In the genomic region with DNA sequence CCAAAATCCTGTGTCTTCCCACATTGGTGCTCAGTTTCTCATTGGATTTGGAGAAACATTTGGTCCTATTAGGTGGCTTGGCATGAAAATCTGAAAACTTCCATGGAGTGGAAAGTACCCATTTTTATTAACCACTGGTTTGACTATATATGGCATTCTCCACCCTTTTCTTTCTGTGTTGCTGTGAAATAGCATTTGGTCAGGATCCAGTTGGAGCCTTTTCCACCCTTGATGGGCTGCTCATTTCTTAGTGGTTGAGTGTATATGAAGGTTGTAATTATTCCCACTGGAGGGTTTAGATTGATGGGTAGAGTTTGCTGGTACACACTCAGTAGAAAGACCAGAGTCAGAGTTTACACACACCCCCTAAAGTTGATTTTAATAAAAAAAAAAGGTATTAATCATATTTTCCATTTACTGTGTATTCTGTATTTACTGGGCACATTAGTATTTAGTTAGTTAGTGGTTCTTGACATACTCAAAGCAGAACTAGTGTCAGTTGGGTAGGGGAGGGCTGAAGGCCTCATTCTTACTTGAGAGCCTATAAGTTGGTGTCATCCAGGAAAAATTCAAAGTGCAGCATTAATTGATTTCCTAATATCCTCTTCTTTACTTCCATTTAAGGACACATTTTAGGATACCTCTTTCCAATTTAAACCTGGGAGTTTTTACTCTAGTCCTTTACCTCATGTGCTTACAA, we compare ENCODE assay signal across 19 cellular contexts.
DNase-seq lines count a peak whose midpoint lies in the region; ATAC-seq and TF ChIP-seq lines count a peak whose summit lies in the region.
"Had no signal": no experiment of that assay in that cellular context is flagged by ENCODE, and none has a peak within 500 bp of the region (broad histone marks: within the 10 kb centered on the region; RNA-seq: fewer than 3 reads in every experiment).

No MANE protein-coding gene starts in this region.

- no peak overlapping the region for H3K27ac ChIP-seq in PC-3 (ENCODE audit: low read length)
- peak overlapping the region in 3 of 4 donors; percentile 6 to 23 (median 10) for H3K27ac ChIP-seq in esophagus squamous epithelium
- peak overlapping the region in 2 of 3 donors; percentile 16 to 17 for H3K27ac ChIP-seq in thyroid gland
- no peak overlapping the region for H3K27ac ChIP-seq in upper lobe of right lung
- H3K27ac ChIP-seq: HL-60, SJSA1 had no signal

- peaks cover 71% of the 10 kb centered on the region for H4K20me1 ChIP-seq in PC-3 (ENCODE audit: low read length)

- H3F3A ChIP-seq in PC-3 (ENCODE audit: low read length, unreplicated experiment), result peaks cover 8% of the 10 kb centered on the region

- no peak overlapping the region for H3K9ac ChIP-seq in PC-3 (ENCODE audit: low read length)

- peak overlapping the region; percentile 87 for H3K27ac Mint-ChIP-seq in activated naive CD4-positive, alpha-beta T cell treated with anti-CD3 and anti-CD28 coated beads, Interleukin-2, amount 50 U/mL, for 24 hours
- H3K27ac Mint-ChIP-seq: CD14-positive monocyte had no signal

- no peaks in the 10 kb centered on the region for H3K27me3 ChIP-seq in PC-3 (ENCODE audit: low read length)
- no peaks in the 10 kb centered on the region for H3K27me3 ChIP-seq in esophagus squamous epithelium
- H3K27me3 ChIP-seq in thyroid gland, result no peaks in the 10 kb centered on the region
- H3K27me3 ChIP-seq in upper lobe of right lung, result no peaks in the 10 kb centered on the region
- H3K27me3 ChIP-seq: SJSA1 had no signal

- TF ChIP-seq CTCF in PC-3 (conservative IDR thresholded peaks at IDR 0.05; ENCODE audit: low read depth, low read length) (no peak), esophagus squamous epithelium (IDR thresholded peaks at IDR 0.05) (no peak), thyroid gland (IDR thresholded peaks at IDR 0.05) (no peak), upper lobe of right lung (IDR thresholded peaks at IDR 0.05) (no peak)

- H3K4me3 ChIP-seq in PC-3 (ENCODE audit: low read length) (no peak overlapping the region), esophagus squamous epithelium (no peak overlapping the region), thyroid gland (replicated peaks in 1 of 3) (no peak overlapping the region), upper lobe of right lung (no peak overlapping the region)
- H3K4me3 ChIP-seq: SJSA1 had no signal

- CTCF ChIA-PET in PC-3 (lab: Charles Lee), result no interaction called here

- peaks cover 68% of the 10 kb centered on the region for H3K4me1 Mint-ChIP-seq in activated naive CD4-positive, alpha-beta T cell treated with anti-CD3 and anti-CD28 coated beads, Interleukin-2, amount 50 U/mL, for 24 hours

- no peaks in the 10 kb centered on the region for H3K9me2 ChIP-seq in PC-3 (replicated peaks; ENCODE audit: low read length)

- peaks cover 96% of the 10 kb centered on the region for H3K79me2 ChIP-seq in PC-3 (ENCODE audit: low read length)

- no peak overlapping the region for H3K4me3 Mint-ChIP-seq in activated naive CD4-positive, alpha-beta T cell treated with anti-CD3 and anti-CD28 coated beads, Interleukin-2, amount 50 U/mL, for 24 hours
- H3K4me3 Mint-ChIP-seq: CD14-positive monocyte had no signal

- no peaks in the 10 kb centered on the region for H3K9me3 ChIP-seq in PC-3 (ENCODE audit: low read length)
- H3K9me3 ChIP-seq in esophagus squamous epithelium, result no peaks in the 10 kb centered on the region
- no peaks in the 10 kb centered on the region for H3K9me3 ChIP-seq in thyroid gland
- H3K9me3 ChIP-seq in upper lobe of right lung, result no peaks in the 10 kb centered on the region
- H3K9me3 ChIP-seq: SJSA1 had no signal

- H2AFZ ChIP-seq in PC-3 (ENCODE audit: low read length), result no peak overlapping the region

- intact Hi-C loops in PC-3 (cut with micrococcal nuclease) (no loop called here), esophagus squamous epithelium (cut with DNase I) (no loop called here), thyroid gland (cut with DNase I) (no loop called here), upper lobe of right lung (cut with DNase I) (no loop called here)

- peaks cover 16% of the 10 kb centered on the region for H3K36me3 Mint-ChIP-seq in activated naive CD4-positive, alpha-beta T cell treated with anti-CD3 and anti-CD28 coated beads, Interleukin-2, amount 50 U/mL, for 24 hours

- DNase-seq in activated naive CD4-positive, alpha-beta T cell treated with Interleukin-2 at 50 U/mL for 16 hours, result no peak
- no peak for DNase-seq in PC-3
- DNase-seq in esophagus squamous epithelium (lab: John Stamatoyannopoulos, UW), result no peak
- DNase-seq in thyroid gland, result no peak
- no peak for DNase-seq in upper lobe of right lung
- DNase-seq in activated effector memory CD4-positive, alpha-beta T cell treated with Interleukin-2 at 50 U/mL for 16 hours, result no peak
- DNase-seq: ACHN, AML-193, Calu3, NCI-H1105, NCI-H1694 treated with DMSO at 0.1 percent for 48 hours, NCI-H2107, NCI-H69, OCI-M1 had no signal

- H3K27me3 Mint-ChIP-seq in activated naive CD4-positive, alpha-beta T cell treated with anti-CD3 and anti-CD28 coated beads, Interleukin-2, amount 50 U/mL, for 24 hours, result no peaks in the 10 kb centered on the region

- BruUV-seq in PC-3 (replicated peaks; lab: Mats Ljungman, UMichigan), result TSS peak; percentile 0

- peaks cover 5% of the 10 kb centered on the region for H3K9me3 Mint-ChIP-seq in activated naive CD4-positive, alpha-beta T cell treated with anti-CD3 and anti-CD28 coated beads, Interleukin-2, amount 50 U/mL, for 24 hours

- H3K4me2 ChIP-seq in PC-3 (ENCODE audit: low read length), result no peak overlapping the region

- POLR2A ChIA-PET in PC-3 (lab: Charles Lee; ENCODE audit: unreplicated experiment), result no interaction called here

- no peak for ATAC-seq in PC-3
- ATAC-seq in upper lobe of right lung, result no peak
- ATAC-seq in HG02678 (IDR thresholded peaks at IDR 0.05; ENCODE audit: unreplicated experiment), result no peak

- no peaks in the 10 kb centered on the region for H3K4me1 ChIP-seq in PC-3 (ENCODE audit: insufficient read depth, low read length)
- H3K4me1 ChIP-seq in esophagus squamous epithelium, result peaks cover 0 to 36% (median 12%) of the 10 kb centered on the region in 3 donors
- peaks cover 28 to 52% of the 10 kb centered on the region in 2 donors for H3K4me1 ChIP-seq in thyroid gland
- peaks cover 15% of the 10 kb centered on the region for H3K4me1 ChIP-seq in upper lobe of right lung

- TF ChIP-seq POLR2A in esophagus squamous epithelium (IDR thresholded peaks at IDR 0.05), result no peak
- no peak for TF ChIP-seq POLR2A in thyroid gland (IDR thresholded peaks at IDR 0.05)

- H3K36me3 ChIP-seq in PC-3 (ENCODE audit: low read depth, low read length), result peaks cover 53% of the 10 kb centered on the region
- H3K36me3 ChIP-seq in esophagus squamous epithelium, result peaks cover 0 to 61% (median 0%) of the 10 kb centered on the region in 3 donors
- H3K36me3 ChIP-seq in thyroid gland, result no peaks in the 10 kb centered on the region
- H3K36me3 ChIP-seq in upper lobe of right lung, result peaks cover 15% of the 10 kb centered on the region

Comparison
In these comparisons a context has a peak if more than half of its experiments do, and no peak if none do; other contexts are left out.
1. H3K27ac ChIP-seq: peak in esophagus squamous epithelium (3 of 4) and thyroid gland (2 of 3); none in PC-3 (single experiment) and upper lobe of right lung (single experiment).